ENCODE assay signal across 1 cellular context in the genomic region with DNA sequence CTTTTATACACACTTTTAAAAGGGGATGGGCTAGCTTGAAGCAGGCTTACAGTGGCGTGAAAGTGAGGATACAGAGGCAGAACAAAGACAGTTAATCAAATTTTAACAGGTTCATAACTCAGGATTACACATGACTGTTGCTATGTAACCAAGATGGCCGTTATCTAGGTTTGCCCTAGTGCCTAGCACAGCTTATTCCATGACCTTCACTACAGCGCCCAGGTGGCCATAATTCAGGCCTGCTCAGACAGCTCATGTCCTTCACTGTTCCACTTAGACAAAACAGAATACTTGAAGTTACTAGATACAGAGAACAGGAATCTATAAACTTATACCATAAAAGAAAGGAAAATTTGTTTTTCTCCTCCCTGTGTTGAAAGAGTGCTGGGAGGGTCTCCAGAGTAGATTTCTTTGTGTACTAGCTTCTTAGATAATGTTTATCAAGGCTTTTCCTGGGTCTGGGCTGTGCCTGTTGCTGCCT.
TF ChIP-seq lines count a peak whose summit lies in the region.

No MANE protein-coding gene starts in this region.

TF ChIP-seq in GM12878, 131 proteins besides CTCF, POLR2A, EP300 and RAD21:
- TF ChIP-seq HCFC1 (IDR thresholded peaks at IDR 0.05; ENCODE audit: low read length) (no peak), ZSCAN29 (IDR thresholded peaks at IDR 0.05) (no peak)
- TF ChIP-seq, protein P1, sequence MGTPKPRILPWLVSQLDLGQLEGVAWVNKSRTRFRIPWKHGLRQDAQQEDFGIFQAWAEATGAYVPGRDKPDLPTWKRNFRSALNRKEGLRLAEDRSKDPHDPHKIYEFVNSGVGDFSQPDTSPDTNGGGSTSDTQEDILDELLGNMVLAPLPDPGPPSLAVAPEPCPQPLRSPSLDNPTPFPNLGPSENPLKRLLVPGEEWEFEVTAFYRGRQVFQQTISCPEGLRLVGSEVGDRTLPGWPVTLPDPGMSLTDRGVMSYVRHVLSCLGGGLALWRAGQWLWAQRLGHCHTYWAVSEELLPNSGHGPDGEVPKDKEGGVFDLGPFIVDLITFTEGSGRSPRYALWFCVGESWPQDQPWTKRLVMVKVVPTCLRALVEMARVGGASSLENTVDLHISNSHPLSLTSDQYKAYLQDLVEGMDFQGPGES (IDR thresholded peaks at IDR 0.05), result no peak
